Comparison of ENCODE assay signal across 8 cellular contexts in genomic region chr3:132416807-132417694, GRCh38. TPM values are rescaled to one million over a fixed set of nuclear protein-coding genes. Genes with fewer than 3 reads are reported as not detected.
DNase-seq lines count a peak whose midpoint lies in the region; ATAC-seq and TF ChIP-seq lines count a peak whose summit lies in the region.

Gene DNAJC13, plus strand, starts transcription at chr3:132417502. Its CDS starts 17,049 bp downstream, at chr3:132434551.

- peak within 1 kb of the TSS; percentile 92 to 99 for H3K27ac ChIP-seq in left lung

- H3K9me3 ChIP-seq in left lung, result no peaks in the 10 kb centered on the region

- peak; percentile 92 for ATAC-seq in GM19395 (IDR thresholded peaks at IDR 0.05; ENCODE audit: unreplicated experiment)
- ATAC-seq in HG03558 (IDR thresholded peaks at IDR 0.05; ENCODE audit: extremely low read depth, unreplicated experiment), result peak; percentile 84
- peak; percentile 94 for ATAC-seq in left lung

- peaks cover 0 to 41% of the 10 kb centered on the region in 2 donors for H3K4me1 ChIP-seq in left lung

- peaks cover 0 to 2% (median 0%) of the 10 kb centered on the region in 3 donors for H3K27me3 Mint-ChIP-seq in CD14-positive monocyte (ENCODE audit: low read depth in 3 of 3)

- peaks cover 0 to 2% (median 0%) of the 10 kb centered on the region in 7 donors for H3K9me3 Mint-ChIP-seq in CD14-positive monocyte

- peak; percentile 96 for DNase-seq in CD14-positive monocyte (ENCODE audit: low spot score)
- peak; percentile 91 for DNase-seq in NCI-H748 (lab: John Stamatoyannopoulos, UW; ENCODE audit: unreplicated experiment)
- peak; percentile 83 to 87 for DNase-seq in activated CD4-positive, alpha-beta T cell treated with anti-CD3 and anti-CD28 coated beads, Interleukin-2, amount 50 U/mL, for 24 hours (ENCODE audit: low read depth in 1 of 2, low spot score in 1 of 2)
- peak; percentile 95 for DNase-seq in dermis blood vessel endothelial cell
- peak; percentile 95 to 98 for DNase-seq in left lung
- DNase-seq in stimulated activated CD4-positive, alpha-beta T cell treated with anti-CD3 and anti-CD28 coated beads, Interleukin-2, amount 100 ng/mL, for 4 hours (ENCODE audit: low read depth), result peak; percentile 91

- peaks cover 10 to 11% of the 10 kb centered on the region in 2 donors for H3K36me3 Mint-ChIP-seq in CD14-positive monocyte

- no peaks in the 10 kb centered on the region for H3K27me3 ChIP-seq in left lung

- intact Hi-C loops in CD14-positive monocyte (cut with micrococcal nuclease) (loop anchor here in 1 of 2 donors (10.0 kb wide), 1 partner anchor 1672 kb away; the partner anchor contains the start of gene PIK3R4), left lung (cut with DNase I) (no loop called here)

- H3K4me1 Mint-ChIP-seq in CD14-positive monocyte, result peaks cover 32% of the 10 kb centered on the region

- H3K36me3 ChIP-seq in left lung, result no peaks in the 10 kb centered on the region

- TF ChIP-seq CTCF in CD14-positive monocyte (IDR thresholded peaks at IDR 0.05) (no peak), left lung (IDR thresholded peaks at IDR 0.05) (no peak)

- H3K27ac Mint-ChIP-seq in CD14-positive monocyte, result peak within 1 kb of the TSS; percentile 97 to 99 (median 99)

- H3K4me3 Mint-ChIP-seq in CD14-positive monocyte, result peak within 1 kb of the TSS; percentile 96 to 100

- H3K4me3 ChIP-seq in left lung, result peak within 1 kb of the TSS; percentile 97

RNA-seq across cellular contexts. Expression of gene DNAJC13, which starts in this region (rescaled TPM):
- polyA plus RNA-seq in CD14-positive monocyte, result 10 to 100 TPM; 18.7 to 32.3 TPM
- total RNA-seq in dermis blood vessel endothelial cell (71.6 and 98.6 TPM in 2 replicates), left lung (10 to 100 TPM; 41.2 to 54.6 TPM)

Comparison
In these comparisons a context has a peak if more than half of its experiments do, and no peak if none do; other contexts are left out.
1. Peak in every context shown above with its lines: DNase-seq, ATAC-seq, H3K4me3 ChIP-seq and H3K27ac ChIP-seq.